ENCODE assay signal across 8 cellular contexts in genomic region chr17:30824002-30824355, GRCh38. TPM values are rescaled to one million over a fixed set of nuclear protein-coding genes. Genes with fewer than 3 reads are reported as not detected.
A peak's percentile ranks its signal among the peaks of the same experiment; 100 is the strongest.
DNase-seq lines count a peak whose midpoint lies in the region; ATAC-seq and TF ChIP-seq lines count a peak whose summit lies in the region.

No MANE protein-coding gene starts in this region.

- in situ Hi-C loops in GM23248 (cut with MboI) = no loop called here

- H3K27ac ChIP-seq in C4-2B (peak overlapping the region; percentile 79), GM23248 (peak overlapping the region; percentile 55), SJCRH30 (peak overlapping the region; percentile 47; the same call in 1 of the 2 replicates), colonic mucosa (peak overlapping the region; percentile 84), lower lobe of right lung (peak overlapping the region; percentile 86), tibial nerve (peak overlapping the region; percentile 38 to 92 (median 84))

- H3K4me2 ChIP-seq in GM23248 (ENCODE audit: unreplicated experiment) = peak overlapping the region; percentile 80

- ATAC-seq in lower lobe of right lung (peak; percentile 30 to 39), GM21825 (IDR thresholded peaks at IDR 0.05; ENCODE audit: unreplicated experiment) (no peak), GM21526 (IDR thresholded peaks at IDR 0.05; ENCODE audit: low FRiP score, unreplicated experiment) (no peak)

- peaks cover 54% of the 10 kb centered on the region for H3K79me2 ChIP-seq in GM23248 (ENCODE audit: insufficient read depth)

- H3K9ac ChIP-seq in GM23248 (peak overlapping the region; percentile 88), colonic mucosa (ENCODE audit: low read depth in 2 of 2, low read length in 2 of 2) (peak overlapping the region; percentile 91 to 94)

- H4K20me1 ChIP-seq in GM23248 (ENCODE audit: insufficient read depth) = no peaks in the 10 kb centered on the region

- TF ChIP-seq CTCF in C4-2B (conservative IDR thresholded peaks at IDR 0.05) (no peak), colonic mucosa (IDR thresholded peaks at IDR 0.05) (no peak), lower lobe of right lung (IDR thresholded peaks at IDR 0.05) (no peak), tibial nerve (IDR thresholded peaks at IDR 0.05) (no peak)

- TF ChIP-seq EP300 in tibial nerve (IDR thresholded peaks at IDR 0.05) = no peak

- H3K27me3 ChIP-seq in GM23248 (replicated peaks; ENCODE audit: insufficient read depth) = no peaks in the 10 kb centered on the region
- H3K27me3 ChIP-seq in SJCRH30 = no peaks in the 10 kb centered on the region
- no peaks in the 10 kb centered on the region for H3K27me3 ChIP-seq in colonic mucosa
- no peaks in the 10 kb centered on the region for H3K27me3 ChIP-seq in lower lobe of right lung (ENCODE audit: low read depth)
- H3K27me3 ChIP-seq in tibial nerve = no peaks in the 10 kb centered on the region

- no peaks in the 10 kb centered on the region for H3K9me2 ChIP-seq in GM23248 (ENCODE audit: insufficient read depth)

- H3K36me3 ChIP-seq in GM23248 (ENCODE audit: low read depth) (no peaks in the 10 kb centered on the region), SJCRH30 (no peaks in the 10 kb centered on the region; the same call in 1 of the 2 replicates), colonic mucosa (no peaks in the 10 kb centered on the region), lower lobe of right lung (no peaks in the 10 kb centered on the region), tibial nerve (no peaks in the 10 kb centered on the region)

- peak overlapping the region; percentile 99 for H2AFZ ChIP-seq in GM23248

- intact Hi-C loops in colonic mucosa (cut with DNase I) (no loop called here), lower lobe of right lung (cut with DNase I) (no loop called here)

- H3K4me3 ChIP-seq in GM23248 = peak overlapping the region; percentile 97
- H3K4me3 ChIP-seq in SJCRH30 = peak overlapping the region; percentile 86
- H3K4me3 ChIP-seq in colonic mucosa = peak overlapping the region; percentile 78
- peak overlapping the region; percentile 86 for H3K4me3 ChIP-seq in lower lobe of right lung
- H3K4me3 ChIP-seq in tibial nerve = peak overlapping the region; percentile 61 to 100 (median 85)

- peaks cover 13% of the 10 kb centered on the region; the same call in 1 of the 2 replicates for H3F3A ChIP-seq in GM23248 (ENCODE audit: insufficient read depth)

- DNase-seq in GM23248 (peak; percentile 50), SJCRH30 (peak in 1 of 2 experiments; percentile 45), colonic mucosa (no peak), lower lobe of right lung (no peak), tibial nerve (ENCODE audit: low spot score in 2 of 2) (no peak)

- peaks cover 15% of the 10 kb centered on the region for H3K4me1 ChIP-seq in GM23248 (ENCODE audit: insufficient read depth)
- peaks cover 12% of the 10 kb centered on the region for H3K4me1 ChIP-seq in SJCRH30
- H3K4me1 ChIP-seq in colonic mucosa = no peaks in the 10 kb centered on the region
- peaks cover 56% of the 10 kb centered on the region for H3K4me1 ChIP-seq in lower lobe of right lung
- H3K4me1 ChIP-seq in tibial nerve = peaks cover 0 to 43% (median 12%) of the 10 kb centered on the region in 4 donors

- no peak for TF ChIP-seq POLR2A in tibial nerve (IDR thresholded peaks at IDR 0.05)

- 1 to 6% methylated on average over 7 to 11 of the region's 11 CpGs for WGBS in GM23248 (ENCODE audit: low coverage in 1 of 2, low lambda C conversion rate in 2 of 2, missing lambda C conversion rate in 2 of 2), 2 experiments
- 1 to 2% methylated on average over 11 of the region's 11 CpGs for WGBS in tibial nerve, 2 donors

- H3K9me3 ChIP-seq in GM23248 (ENCODE audit: low read depth) = no peaks in the 10 kb centered on the region
- H3K9me3 ChIP-seq in SJCRH30 (replicated peaks) = no peaks in the 10 kb centered on the region
- no peaks in the 10 kb centered on the region for H3K9me3 ChIP-seq in colonic mucosa
- H3K9me3 ChIP-seq in lower lobe of right lung = no peaks in the 10 kb centered on the region
- H3K9me3 ChIP-seq in tibial nerve = no peaks in the 10 kb centered on the region

RNA-seq across cellular contexts. Expression of gene CRLF3, which starts 0.5 kb away (rescaled TPM):
- total RNA-seq in GM23248 (2014; rRNA removed; shearing (Covaris generic)) = 14.4 and 18.6 TPM in 2 replicates
- 13.2 and 13.6 TPM in 2 replicates for polyA plus RNA-seq in GM23248 (2016; fragmentation: Nextera tagmentation; extraction: Ambion mirVana)
- total RNA-seq in SJCRH30 (2014; rRNA removed; shearing (Covaris generic)) = 26.5 and 28.6 TPM in 2 replicates
- 10 to 100 TPM; 12.0 to 18.0 TPM for total RNA-seq in colonic mucosa
- total RNA-seq in lower lobe of right lung = 26.6 TPM
- 10 to 100 TPM in 3 of 4 donors, 1 to 10 TPM in 1; 9.8 to 15.9 (median 13.2) TPM for total RNA-seq in tibial nerve

RNA-seq across cellular contexts. Expression of gene ATAD5, which starts 7.8 kb away (rescaled TPM):
- total RNA-seq in GM23248 (2014; rRNA removed; shearing (Covaris generic)) = 0.89 and 1.1 TPM in 2 replicates
- 1.4 and 1.8 TPM in 2 replicates for polyA plus RNA-seq in GM23248 (2016; fragmentation: Nextera tagmentation; extraction: Ambion mirVana)
- 28.3 and 37.6 TPM in 2 replicates for total RNA-seq in SJCRH30 (2014; rRNA removed; shearing (Covaris generic))
- 10 to 100 TPM in 1 of 2 donors, 1 to 10 TPM in 1; 3.7 to 10.1 TPM for total RNA-seq in colonic mucosa
- total RNA-seq in lower lobe of right lung = 1.6 TPM
- 1 to 10 TPM; 1.2 to 1.7 (median 1.4) TPM for total RNA-seq in tibial nerve

Comparison
In these comparisons a context has a peak if more than half of its experiments do, and no peak if none do; other contexts are left out.
1. ATAC-seq: peak in lower lobe of right lung (2 of 2); none in GM21825 (single experiment) and GM21526 (single experiment).
2. Peak in every context shown above with its lines, with median percentiles within 50 percentile points of each other: H3K27ac ChIP-seq and H3K4me3 ChIP-seq.